6 cellular contexts compared by ENCODE assay signal in the genomic region with DNA sequence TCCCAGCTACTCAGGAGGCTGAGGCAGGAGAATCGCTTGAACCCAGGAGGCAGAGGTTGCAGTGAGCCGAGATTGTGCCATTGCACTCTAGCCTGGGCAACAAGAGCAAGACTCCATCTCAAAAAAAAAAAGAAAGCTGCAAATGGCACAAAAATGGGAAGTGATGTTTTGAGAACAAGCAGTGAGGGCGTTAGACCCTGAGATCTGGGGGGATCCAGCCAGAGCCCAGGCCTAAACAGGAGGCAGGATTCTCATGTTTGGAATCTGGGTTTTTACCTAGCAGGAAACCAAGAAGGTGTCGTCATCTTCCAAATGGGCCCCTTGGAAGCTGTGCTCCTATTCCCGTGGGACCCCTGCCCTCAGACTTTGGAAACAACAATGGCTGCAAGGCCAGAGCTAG. TPM values are rescaled to one million over a fixed set of nuclear protein-coding genes. Genes with fewer than 3 reads are reported as not detected.
"Had no signal": no experiment of that assay in that cellular context is flagged by ENCODE, and none has a peak within 500 bp of the region (broad histone marks: within the 10 kb centered on the region; RNA-seq: fewer than 3 reads in every experiment).

No MANE protein-coding gene starts in this region.

RNA-seq across cellular contexts. Expression of a gene that starts 25.0 kb away (rescaled TPM):
- total RNA-seq: body of pancreas, cardiac muscle cell, chondrocyte, glomerular endothelial cell, osteoblast, smooth muscle cell had no signal
